In genomic region chr7:101744588-101744987, GRCh38 we compare ENCODE assay signal across 19 cellular contexts.
DNase-seq lines count a peak whose midpoint lies in the region; ATAC-seq and TF ChIP-seq lines count a peak whose summit lies in the region.
"Had no signal": no experiment of that assay in that cellular context is flagged by ENCODE, and none has a peak within 500 bp of the region (broad histone marks: within the 10 kb centered on the region; RNA-seq: fewer than 3 reads in every experiment).

No MANE protein-coding gene starts in this region.

- no peaks in the 10 kb centered on the region for H3K79me2 ChIP-seq in GM23338 (replicated peaks; ENCODE audit: insufficient read depth)

- H3K4me1 ChIP-seq in BLaER1 treated with 17β-estradiol and CSF1 and Interleukin-3, amounts not matched to agents 10 nM and 100 nM: peaks cover 59 to 80% (median 78%) of the 10 kb centered on the region in 10 experiments
- H3K4me1 ChIP-seq in GM23338 (ENCODE audit: insufficient read depth): peaks cover 15% of the 10 kb centered on the region

- no peaks in the 10 kb centered on the region for H3K36me3 ChIP-seq in BLaER1 treated with 17β-estradiol and CSF1 and Interleukin-3, amounts not matched to agents 10 nM and 100 nM
- no peaks in the 10 kb centered on the region; the same call in 1 of the 2 replicates for H3K36me3 ChIP-seq in GM23338 (ENCODE audit: insufficient read depth)
- H3K36me3 ChIP-seq: sigmoid colon had no signal

- H3K27me3 Mint-ChIP-seq in GM23338 (ENCODE audit: insufficient read depth, low read depth, poor library complexity) (peaks cover 2% of the 10 kb centered on the region), memory B cell (no peaks in the 10 kb centered on the region)

- peak overlapping the region; percentile 75 for H3K27ac Mint-ChIP-seq in GM23338
- no peak overlapping the region for H3K27ac Mint-ChIP-seq in memory B cell
- H3K27ac Mint-ChIP-seq: activated CD4-positive, alpha-beta memory T cell treated with anti-CD3 and anti-CD28 coated beads for 36 hours had no signal

- H3K4me3 Mint-ChIP-seq in GM23338: peak overlapping the region; percentile 84; the same call in 2 of the 3 replicates
- peak overlapping the region; percentile 86 for H3K4me3 Mint-ChIP-seq in memory B cell
- H3K4me3 Mint-ChIP-seq: activated CD4-positive, alpha-beta memory T cell treated with anti-CD3 and anti-CD28 coated beads for 36 hours had no signal

- TF ChIP-seq CTCF in GM23338 (conservative IDR thresholded peaks at IDR 0.05; ENCODE audit: low read depth in 2 of 2): no peak

- H3K9ac ChIP-seq in BLaER1 treated with 17β-estradiol and CSF1 and Interleukin-3, amounts not matched to agents 10 nM and 100 nM: peak overlapping the region in 8 of 11 experiments; percentile 24 to 84 (median 78); a peak in 13 of 22 replicates

- no peaks in the 10 kb centered on the region for H3K27me3 ChIP-seq in BLaER1 treated with 17β-estradiol and CSF1 and Interleukin-3, amounts not matched to agents 10 nM and 100 nM
- no peaks in the 10 kb centered on the region for H3K27me3 ChIP-seq in GM23338 (ENCODE audit: insufficient read depth)

- no peak overlapping the region for H3K4me3 ChIP-seq in BLaER1 treated with 17β-estradiol and CSF1 and Interleukin-3, amounts not matched to agents 10 nM and 100 nM
- H3K4me3 ChIP-seq in GM23338: peak overlapping the region; percentile 73; the same call in 1 of the 2 replicates

- H3K4me2 ChIP-seq in BLaER1 treated with 17β-estradiol and CSF1 and Interleukin-3, amounts not matched to agents 10 nM and 100 nM: peak overlapping the region; percentile 73 to 96 (median 85)
- peak overlapping the region; percentile 94 for H3K4me2 ChIP-seq in GM23338

- no peaks in the 10 kb centered on the region for H4K20me1 ChIP-seq in BLaER1 treated with 17β-estradiol and CSF1 and Interleukin-3, amounts not matched to agents 10 nM and 100 nM
- H4K20me1 ChIP-seq in GM23338 (replicated peaks; ENCODE audit: insufficient read depth): no peaks in the 10 kb centered on the region

- peak; percentile 21 for ATAC-seq in GM23338
- ATAC-seq in memory B cell (ENCODE audit: low read depth): no peak
- no peak for ATAC-seq in left cardiac atrium
- ATAC-seq in GM18873 (IDR thresholded peaks at IDR 0.05; ENCODE audit: low FRiP score, unreplicated experiment): no peak
- ATAC-seq in GM19463 (IDR thresholded peaks at IDR 0.05; ENCODE audit: unreplicated experiment): no peak

- 0 out of 2 replicates have a peak, but pooled peaks cover 4% of the 10 kb centered on the region for H3F3A ChIP-seq in GM23338 (replicated peaks; ENCODE audit: low read depth)

- peaks cover 13% of the 10 kb centered on the region for H3K4me1 Mint-ChIP-seq in GM23338
- H3K4me1 Mint-ChIP-seq in memory B cell: peaks cover 15% of the 10 kb centered on the region

- no peaks in the 10 kb centered on the region for H3K9me3 Mint-ChIP-seq in GM23338
- H3K9me3 Mint-ChIP-seq in memory B cell: no peaks in the 10 kb centered on the region
- H3K9me3 Mint-ChIP-seq: activated CD4-positive, alpha-beta memory T cell treated with anti-CD3 and anti-CD28 coated beads for 36 hours; activated T-helper 1 cell treated with anti-CD3 and anti-CD28 coated beads, Interleukin-12 subunit alpha, Interleukin-12 subunit beta, Interleukin-2, Interleukin-4 antibody, amounts not matched to agents 30 ng/mL and 10 ng/mL and 1 ng/mL, durations not matched to agents 14 hours and 24 hours and 36 hours; mesothelial cell of epicardium had no signal

- H3K27ac ChIP-seq in BLaER1 treated with 17β-estradiol and CSF1 and Interleukin-3, amounts not matched to agents 10 nM and 100 nM: peak overlapping the region in 9 of 11 experiments; percentile 40 to 93 (median 89); a peak in 17 of 22 replicates
- peak overlapping the region; percentile 96; the same call in 1 of the 2 replicates for H3K27ac ChIP-seq in GM23338 (ENCODE audit: low read depth)
- H3K27ac ChIP-seq: sigmoid colon had no signal

- H3K36me3 Mint-ChIP-seq in GM23338 (ENCODE audit: low read depth): no peaks in the 10 kb centered on the region
- no peaks in the 10 kb centered on the region for H3K36me3 Mint-ChIP-seq in memory B cell
- H3K36me3 Mint-ChIP-seq: activated CD4-positive, alpha-beta memory T cell treated with anti-CD3 and anti-CD28 coated beads for 36 hours; mesothelial cell of epicardium had no signal

- no peaks in the 10 kb centered on the region for H3K9me2 ChIP-seq in GM23338 (ENCODE audit: insufficient read depth)

- peak overlapping the region; percentile 93 for H2AFZ ChIP-seq in GM23338

- DNase-seq in GM23338 (ENCODE audit: low spot score) (peak; percentile 44), NOMO-1 treated with dmso at 0.1 percent for 144 hours (lab: John Stamatoyannopoulos, UW; ENCODE audit: unreplicated experiment) (peak; percentile 44), memory B cell (ENCODE audit: low spot score in 2 of 2) (no peak), left cardiac atrium (no peak), mesenteric fat pad (ENCODE audit: low spot score) (no peak)
- DNase-seq: activated CD4-positive, alpha-beta memory T cell treated with anti-CD3 and anti-CD28 coated beads for 36 hours; amygdala; effector CD8-positive, alpha-beta T cell; KG1; kidney; NCI-H146; NCI-H2227 treated with DMSO at 0.1 percent for 48 hours; sigmoid colon; stimulated activated CD4-positive, alpha-beta T cell treated with anti-CD3 and anti-CD28 coated beads, Interleukin-1b, Interleukin-23, amount 100 ng/mL, for 48 hours had no signal

- H3K9me3 ChIP-seq in BLaER1 treated with 17β-estradiol and CSF1 and Interleukin-3, amounts not matched to agents 10 nM and 100 nM (replicated peaks in 1 of 11): no peaks in the 10 kb centered on the region
- H3K9me3 ChIP-seq: sigmoid colon had no signal

- intact Hi-C loops in left cardiac atrium (cut with DNase I): loop anchor here (5.0 to 10.0 kb wide), 3 partner anchors 68 to 490 kb away; partner anchors contain the start of gene CUX1 (in 1 of the 2)

TF ChIP-seq in GM23338, 12 proteins besides CTCF, POLR2A, EP300 and RAD21 (continues in another document):
- TF ChIP-seq NANOG (IDR thresholded peaks at IDR 0.05; ENCODE audit: borderline replicate concordance): no peak
- TF ChIP-seq, protein P1, sequence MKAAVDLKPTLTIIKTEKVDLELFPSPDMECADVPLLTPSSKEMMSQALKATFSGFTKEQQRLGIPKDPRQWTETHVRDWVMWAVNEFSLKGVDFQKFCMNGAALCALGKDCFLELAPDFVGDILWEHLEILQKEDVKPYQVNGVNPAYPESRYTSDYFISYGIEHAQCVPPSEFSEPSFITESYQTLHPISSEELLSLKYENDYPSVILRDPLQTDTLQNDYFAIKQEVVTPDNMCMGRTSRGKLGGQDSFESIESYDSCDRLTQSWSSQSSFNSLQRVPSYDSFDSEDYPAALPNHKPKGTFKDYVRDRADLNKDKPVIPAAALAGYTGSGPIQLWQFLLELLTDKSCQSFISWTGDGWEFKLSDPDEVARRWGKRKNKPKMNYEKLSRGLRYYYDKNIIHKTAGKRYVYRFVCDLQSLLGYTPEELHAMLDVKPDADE (IDR thresholded peaks at IDR 0.05): no peak
- TF ChIP-seq EZH2 (IDR thresholded peaks at IDR 0.05; ENCODE audit: low read depth, unreplicated experiment): no peak
- no peak for TF ChIP-seq JUNB (IDR thresholded peaks at IDR 0.05; ENCODE audit: unreplicated experiment)
- TF ChIP-seq EZH2phosphoT487 (IDR thresholded peaks at IDR 0.05; ENCODE audit: unreplicated experiment): no peak
- TF ChIP-seq STAT1 (IDR thresholded peaks at IDR 0.05; ENCODE audit: unreplicated experiment): no peak

Comparison
In these comparisons a context has a peak if more than half of its experiments do, and no peak if none do; other contexts are left out.
1. DNase-seq: peak in GM23338 (single experiment) and NOMO-1 treated with dmso at 0.1 percent for 144 hours (single experiment); none in memory B cell (0 of 2), left cardiac atrium (single experiment) and mesenteric fat pad (single experiment).